Comparison of ENCODE assay signal across 10 cellular contexts in genomic region chr3:64223809-64224570, GRCh38. TPM values are rescaled to one million over a fixed set of nuclear protein-coding genes. Genes with fewer than 3 reads are reported as not detected.
A peak's percentile ranks its signal among the peaks of the same experiment; 100 is the strongest.
DNase-seq lines count a peak whose midpoint lies in the region; ATAC-seq, FAIRE-seq and TF ChIP-seq lines count a peak whose summit lies in the region.
"Had no signal": no experiment of that assay in that cellular context is flagged by ENCODE, and none has a peak within 500 bp of the region (broad histone marks: within the 10 kb centered on the region; RNA-seq: fewer than 3 reads in every experiment).

No MANE protein-coding gene starts in this region.

- FAIRE-seq in GM12878 (lab: Jason Lieb, UNC), result no peak

- no peak overlapping the region for H3K4me2 ChIP-seq in GM12878 (ENCODE audit: control insufficient read depth, insufficient read depth)

- no peaks in the 10 kb centered on the region for H3K36me3 Mint-ChIP-seq in IgD-negative memory B cell

- H4K20me1 ChIP-seq in GM12878 (ENCODE audit: control insufficient read depth, insufficient read depth), result no peaks in the 10 kb centered on the region

- H3K27me3 Mint-ChIP-seq in IgD-negative memory B cell, result peaks cover 2% of the 10 kb centered on the region

- DNase-seq in GM12878 (ENCODE audit: low read depth, low spot score) (no peak), superior temporal gyrus (ENCODE audit: extremely low spot score) (peak; percentile 84)
- DNase-seq in activated CD8-positive, alpha-beta memory T cell treated with anti-CD3 and anti-CD28 coated beads, Interleukin-2, amount 50 U/mL, for 4 hours, result no peak
- DNase-seq: T1000 had no signal

- peak in 1 of 3 experiments; percentile 12; a peak in 1 of 6 replicates for TF ChIP-seq CTCF in GM12878 (IDR thresholded peaks at IDR 0.05 in 2 of 3, conservative IDR thresholded peaks at IDR 0.05 in 1 of 3; ENCODE audit: control insufficient read depth in 2 of 3, extremely low read depth in 1 of 3, insufficient read depth in 1 of 3, low read depth in 3 of 3, low read length in 3 of 3)

- no peaks in the 10 kb centered on the region for H3K79me2 ChIP-seq in GM12878 (ENCODE audit: control insufficient read depth, insufficient read depth, low read length)

- no peak for TF ChIP-seq EP300 in GM12878 (IDR thresholded peaks at IDR 0.05; ENCODE audit: borderline replicate concordance in 1 of 2, control insufficient read depth in 1 of 2, low read depth in 2 of 2, low read length in 2 of 2)

- H2AFZ ChIP-seq in GM12878 (ENCODE audit: control insufficient read depth, low read depth, low read length), result no peak overlapping the region

- RAD21 ChIA-PET in GM12878 (lab: Charles Lee; ENCODE audit: unreplicated experiment), result interaction anchor here (0.6 to 6.0 kb wide), 30 partner anchors 9 to 260 kb away, joined by 3 to 30 read pairs (median 6); no protein-coding TSS in a partner anchor

- H3K4me3 ChIP-seq in GM12878, result no peak overlapping the region

- SMC1A ChIA-PET in GM12878 (lab: Charles Lee; ENCODE audit: uncharacterized antibody, unreplicated experiment), result interaction anchor here (0.7 to 6.7 kb wide), 39 partner anchors 9 to 260 kb away, joined by 3 to 86 read pairs (median 5); partner anchors contain the start of gene PSMD6

- WGBS in GM12878 (ENCODE audit: insufficient coverage, insufficient replicate concordance, low lambda C conversion rate, missing lambda C conversion rate), result 28% methylated on average over 5 of the region's 5 CpGs

- in situ Hi-C loops in GM12878 (cut with MboI), result no loop called here

- TF ChIP-seq POLR2A in GM12878 (IDR thresholded peaks at IDR 0.05; ENCODE audit: low read depth, low read length), result no peak
- no peak for TF ChIP-seq POLR2A in GM18505 (IDR thresholded peaks at IDR 0.05; ENCODE audit: borderline replicate concordance, extremely low read depth, insufficient read depth, insufficient read length)

- TF ChIP-seq RAD21 in GM12878 (IDR thresholded peaks at IDR 0.05; ENCODE audit: insufficient read depth, low read depth, low read length), result no peak

- no peaks in the 10 kb centered on the region for H3K36me3 ChIP-seq in GM12878 (ENCODE audit: control insufficient read depth in 2 of 2, insufficient read depth in 2 of 2, low read length in 1 of 2)

- POLR2A ChIA-PET in GM12878 (lab: Charles Lee), result interaction anchor here (1.0 to 1.6 kb wide), 2 partner anchors 8 to 20 kb away, joined by 4 read pairs; no protein-coding TSS in a partner anchor

- H3K27me3 ChIP-seq in GM12878 (replicated peaks in 1 of 2; ENCODE audit: control insufficient read depth in 2 of 2, insufficient read depth in 2 of 2, low read length in 1 of 2) (no peaks in the 10 kb centered on the region), layer of hippocampus (ENCODE audit: control insufficient read depth, insufficient read depth, low read length) (no peaks in the 10 kb centered on the region)

- peaks cover 11 to 30% (median 11%) of the 10 kb centered on the region in 3 donors for H3K4me1 Mint-ChIP-seq in IgD-negative memory B cell

- 0 out of 3 replicates have a peak, but pooled peaks have one; percentile 12 for ATAC-seq in GM12878
- no peak for ATAC-seq in HG03280 (IDR thresholded peaks at IDR 0.05; ENCODE audit: unreplicated experiment)
- ATAC-seq in GM18505 (IDR thresholded peaks at IDR 0.05; ENCODE audit: unreplicated experiment), result no peak
- no peak for ATAC-seq in GM21515 (IDR thresholded peaks at IDR 0.05; ENCODE audit: unreplicated experiment)

- no peaks in the 10 kb centered on the region for H3K9me3 Mint-ChIP-seq in IgD-negative memory B cell
- H3K9me3 Mint-ChIP-seq: dendritic cell treated with granulocyte-macrophage colony-stimulating factor and Interleukin-4, amounts not matched to agents 40 ng/mL and 50 ng/mL, for 4 days had no signal

- H3K9me3 ChIP-seq in GM12878 (replicated peaks; ENCODE audit: control insufficient read depth, insufficient read depth, low read length), result no peaks in the 10 kb centered on the region

- no peak overlapping the region for H3K27ac Mint-ChIP-seq in IgD-negative memory B cell
- H3K27ac Mint-ChIP-seq: dendritic cell treated with granulocyte-macrophage colony-stimulating factor and Interleukin-4, amounts not matched to agents 40 ng/mL and 50 ng/mL, for 4 days had no signal

- H3K27ac ChIP-seq in GM12878 (ENCODE audit: control insufficient read depth, insufficient read depth) (no peak overlapping the region), layer of hippocampus (ENCODE audit: low read depth, low read length) (peak overlapping the region; percentile 46)

- no peaks in the 10 kb centered on the region; the same call in 1 of the 2 replicates for H3K4me1 ChIP-seq in GM12878 (ENCODE audit: control insufficient read depth, insufficient read depth, low read length)

- CTCF ChIA-PET in GM12878 (lab: Yijun Ruan, JAX), result interaction anchor here (0.7 to 7.3 kb wide), 38 partner anchors 9 to 260 kb away, joined by 3 to 54 read pairs (median 4); partner anchors contain the start of gene PSMD6

- H3K4me3 Mint-ChIP-seq in IgD-negative memory B cell, result peak overlapping the region; percentile 72 to 95 (median 86)
- H3K4me3 Mint-ChIP-seq: dendritic cell treated with granulocyte-macrophage colony-stimulating factor and Interleukin-4, amounts not matched to agents 40 ng/mL and 50 ng/mL, for 4 days had no signal

- intact Hi-C loops in GM12878 (cut with micrococcal nuclease; ENCODE audit: unreplicated experiment), result loop anchor here (10.0 kb wide), 1 partner anchor 189 kb away; no protein-coding TSS in a partner anchor

- no peak overlapping the region for H3K9ac ChIP-seq in GM12878 (ENCODE audit: control insufficient read depth, insufficient read depth, low read length)

- no TSS peak for BruUV-seq in GM12878 (replicated peaks; lab: Mats Ljungman, UMichigan)

TF ChIP-seq in GM12878, 131 proteins besides CTCF, POLR2A, EP300 and RAD21 (continues in another document):
- TF ChIP-seq DPF2 (IDR thresholded peaks at IDR 0.05), result no peak
- TF ChIP-seq REST (IDR thresholded peaks at IDR 0.05; ENCODE audit: low read depth, low read length), result no peak
- no peak for TF ChIP-seq CEBPB (IDR thresholded peaks at IDR 0.05; ENCODE audit: borderline replicate concordance in 1 of 2, low read depth in 2 of 2, low read length in 2 of 2)
- TF ChIP-seq SRF (IDR thresholded peaks at IDR 0.05; ENCODE audit: low read depth in 2 of 2, low read length in 2 of 2), result no peak
- TF ChIP-seq JUNB (IDR thresholded peaks at IDR 0.05), result no peak

RNA-seq across cellular contexts. Expression of gene PRICKLE2, which starts 1.3 kb away (rescaled TPM):
- polyA plus RNA-seq in IgD-negative memory B cell, result 0.73 TPM
- total RNA-seq in GM12878 (2013; cell fraction: nucleolus; rRNA removed), result 60.1 and 73.5 TPM in 2 replicates
- 0.98 and 1.6 TPM in 2 replicates for total RNA-seq in GM12878 (2014; rRNA removed)
- total RNA-seq in GM12878 (2014; rRNA removed; fragmentation: Illumina TruSeq; extraction: Trizol), result 1.2 and 1.5 TPM in 2 replicates
- 1.1 and 1.5 TPM in 2 replicates for total RNA-seq in GM12878 (2021)
- polyA plus RNA-seq in GM12878 (2011; ENCODE audit: low read depth), result 0.20 TPM
- 2.6 TPM in 2 replicates for polyA plus RNA-seq in GM12878 (2011; rRNA removed)
- polyA plus RNA-seq in GM12878 (2011; cell fraction: cytosol; rRNA removed), result 1.6 TPM in 2 replicates
- 6.6 and 6.8 TPM in 2 replicates for polyA plus RNA-seq in GM12878 (2011; cell fraction: nucleus; rRNA removed)
- polyA plus RNA-seq in GM12878 (2012), result 0.27 and 0.35 TPM in 2 replicates
- polyA plus RNA-seq in GM12878 (2014; fragmentation: Illumina TruSeq; extraction: Trizol), result 0.71 and 0.78 TPM in 2 replicates
- polyA plus RNA-seq in GM12878 (2014; fragmentation: Nextera tagmentation; extraction: Ambion mirVana), result under 1 TPM; 0.11 to 0.24 TPM
- 0.56 and 0.68 TPM in 2 replicates for polyA plus RNA-seq in GM12878 (2014; rRNA removed)
- polyA plus RNA-seq in GM12878 (2016; fragmentation: Nextera tagmentation; extraction: Ambion mirVana), result under 1 TPM; 0.63 to 0.66 TPM
- polyA minus RNA-seq in GM12878 (2011; rRNA and poly(A)+ RNA removed), result 6.0 and 7.1 TPM in 2 replicates
- 1.7 and 2.0 TPM in 2 replicates for polyA minus RNA-seq in GM12878 (2011; cell fraction: cytosol; rRNA and poly(A)+ RNA removed)
- polyA minus RNA-seq in GM12878 (2011; cell fraction: nucleus; rRNA and poly(A)+ RNA removed), result 9.2 and 10.8 TPM in 2 replicates
